18 cellular contexts compared by ENCODE assay signal in genomic region chr13:24068472-24068871, GRCh38.
"Had no signal": no experiment of that assay in that cellular context is flagged by ENCODE, and none has a peak within 500 bp of the region (broad histone marks: within the 10 kb centered on the region; RNA-seq: fewer than 3 reads in every experiment).

No MANE protein-coding gene starts in this region.

- DNase-seq: dorsolateral prefrontal cortex; effector CD8-positive, alpha-beta T cell; gastrocnemius medialis; heart right ventricle; hypothalamus; kidney glomerular epithelial cell; natural killer cell; ovary; sigmoid colon; stimulated activated CD4-positive, alpha-beta T cell treated with anti-CD3 and anti-CD28 coated beads, Interleukin-4, amount 100 ng/mL, for 1 hour; stimulated activated CD8-positive, alpha-beta memory T cell treated with anti-CD3 and anti-CD28 coated beads, Interleukin-4, amount 100 ng/mL, for 48 hours; stimulated activated naive CD8-positive, alpha-beta T cell treated with anti-CD3 and anti-CD28 coated beads, Interleukin-15, Interleukin-2, amounts not matched to agents 100 U/mL and 50 U/mL, for 24 hours; thyroid gland had no signal

- H3K4me2 ChIP-seq: smooth muscle cell had no signal

- H3K27me3 ChIP-seq: gastrocnemius medialis, ovary, right atrium auricular region, sigmoid colon, suprapubic skin, thyroid gland had no signal

- H3K36me3 ChIP-seq: gastrocnemius medialis, heart right ventricle, ovary, right atrium auricular region, sigmoid colon, suprapubic skin, thyroid gland had no signal

- H3K27ac ChIP-seq: coronary artery, dorsolateral prefrontal cortex, gastrocnemius medialis, heart right ventricle, ovary, right atrium auricular region, sigmoid colon, suprapubic skin, thyroid gland had no signal

- H3K4me1 ChIP-seq: gastrocnemius medialis had no signal

- H3K9me3 ChIP-seq: gastrocnemius medialis, heart right ventricle, ovary, right atrium auricular region, sigmoid colon, suprapubic skin, thyroid gland had no signal

- H3K4me3 ChIP-seq: coronary artery, dorsolateral prefrontal cortex, gastrocnemius medialis, heart right ventricle, ovary, right atrium auricular region, sigmoid colon, smooth muscle cell, suprapubic skin, thyroid gland had no signal

- ATAC-seq: gastrocnemius medialis; heart right ventricle; natural killer cell; stimulated activated effector memory CD8-positive, alpha-beta T cell treated with anti-CD3 and anti-CD28 coated beads, Interleukin-12 subunit alpha, Interleukin-12 subunit beta, amount 100 ng/mL, for 72 hours; stimulated activated naive CD8-positive, alpha-beta T cell treated with anti-CD3 and anti-CD28 coated beads, Interleukin-15, Interleukin-2, amounts not matched to agents 100 U/mL and 50 U/mL, for 24 hours had no signal
